In genomic region chr7:74709880-74710671, GRCh38 we compare ENCODE assay signal across 16 cellular contexts. TPM values are rescaled to one million over a fixed set of nuclear protein-coding genes. Genes with fewer than 3 reads are reported as not detected.
DNase-seq lines count a peak whose midpoint lies in the region; ATAC-seq and TF ChIP-seq lines count a peak whose summit lies in the region.
"Had no signal": no experiment of that assay in that cellular context is flagged by ENCODE, and none has a peak within 500 bp of the region (broad histone marks: within the 10 kb centered on the region; RNA-seq: fewer than 3 reads in every experiment).

No MANE protein-coding gene starts in this region.

- H3K9me3 ChIP-seq in endodermal cell (ENCODE audit: control insufficient read depth, low read length) (peaks cover 35% of the 10 kb centered on the region), mucosa of descending colon (peaks cover 8% of the 10 kb centered on the region), mesenchymal stem cell (ENCODE audit: control insufficient read depth, low read length) (peaks cover 26% of the 10 kb centered on the region)
- H3K9me3 ChIP-seq: prostate gland had no signal

- H3K23ac ChIP-seq in mesenchymal stem cell (ENCODE audit: low read length in 2 of 2) = no peak overlapping the region

- TF ChIP-seq CTCF in endodermal cell (conservative IDR thresholded peaks at IDR 0.05) (peak; percentile 39), mucosa of descending colon (IDR thresholded peaks at IDR 0.05) (no peak)

- no peak overlapping the region for H2BK120ac ChIP-seq in mesenchymal stem cell (ENCODE audit: low read depth, low read length)

- no peak overlapping the region for H3K4me3 ChIP-seq in endodermal cell (ENCODE audit: low read length)
- H3K4me3 ChIP-seq in mucosa of descending colon = no peak overlapping the region
- no peak overlapping the region for H3K4me3 ChIP-seq in mesenchymal stem cell (ENCODE audit: insufficient read depth in 1 of 2, low read depth in 1 of 2, low read length in 2 of 2)
- H3K4me3 ChIP-seq: heart right ventricle, prostate gland, vagina had no signal

- no peak overlapping the region for H4K8ac ChIP-seq in mesenchymal stem cell (ENCODE audit: low read length)

- H3K4me3 Mint-ChIP-seq in endodermal cell = no peak overlapping the region
- H3K4me3 Mint-ChIP-seq: stimulated activated effector memory CD8-positive, alpha-beta T cell treated with anti-CD3 and anti-CD28 coated beads, Interleukin-12 subunit alpha, Interleukin-12 subunit beta, amount 100 ng/mL, for 72 hours; T-cell had no signal

- H3K27me3 ChIP-seq in endodermal cell (ENCODE audit: control insufficient read depth, insufficient read depth, low read length, poor library complexity, severe bottlenecking) (no peaks in the 10 kb centered on the region), mesenchymal stem cell (ENCODE audit: control insufficient read depth in 1 of 2, insufficient read depth in 1 of 2, low read length in 2 of 2) (no peaks in the 10 kb centered on the region)
- H3K27me3 ChIP-seq: heart right ventricle, vagina had no signal

- ATAC-seq in sciatic nerve = peak; percentile 67
- no peak for ATAC-seq in mucosa of descending colon
- ATAC-seq in GM21390 (IDR thresholded peaks at IDR 0.05; ENCODE audit: unreplicated experiment) = no peak
- ATAC-seq: heart right ventricle; stimulated activated effector memory CD8-positive, alpha-beta T cell treated with anti-CD3 and anti-CD28 coated beads, Interleukin-12 subunit alpha, Interleukin-12 subunit beta, amount 100 ng/mL, for 72 hours; T-cell had no signal

- peaks cover 25% of the 10 kb centered on the region for H3K79me1 ChIP-seq in mesenchymal stem cell (replicated peaks; ENCODE audit: low read length, poor library complexity, severe bottlenecking)

- no peak overlapping the region for H3K9ac ChIP-seq in endodermal cell (ENCODE audit: extremely low read depth, low read length, poor library complexity, severe bottlenecking)
- no peak overlapping the region for H3K9ac ChIP-seq in mesenchymal stem cell (ENCODE audit: low read length)

- H2AFZ ChIP-seq in mesenchymal stem cell (ENCODE audit: low read depth, low read length) = no peak overlapping the region

- peaks cover 91% of the 10 kb centered on the region for H3K36me3 Mint-ChIP-seq in endodermal cell (ENCODE audit: low read depth)

- H3K4me1 ChIP-seq in endodermal cell (ENCODE audit: control insufficient read depth, insufficient read depth, low read length) (no peaks in the 10 kb centered on the region), mucosa of descending colon (ENCODE audit: low read depth) (no peaks in the 10 kb centered on the region), mesenchymal stem cell (ENCODE audit: control insufficient read depth, insufficient read depth, low read depth, low read length) (no peaks in the 10 kb centered on the region)
- H3K4me1 ChIP-seq: heart right ventricle, prostate gland, vagina had no signal

- no peak overlapping the region for H2BK15ac ChIP-seq in mesenchymal stem cell (ENCODE audit: low read depth, poor library complexity, severe bottlenecking)

- H3K27me3 Mint-ChIP-seq in endodermal cell (ENCODE audit: insufficient read depth) = no peaks in the 10 kb centered on the region
- H3K27me3 Mint-ChIP-seq: T-cell had no signal

- H3K4me1 Mint-ChIP-seq in endodermal cell = no peaks in the 10 kb centered on the region
- H3K4me1 Mint-ChIP-seq: stimulated activated effector memory CD8-positive, alpha-beta T cell treated with anti-CD3 and anti-CD28 coated beads, Interleukin-12 subunit alpha, Interleukin-12 subunit beta, amount 100 ng/mL, for 72 hours had no signal

- H2AK5ac ChIP-seq in mesenchymal stem cell (ENCODE audit: low read length, severe bottlenecking) = no peak overlapping the region

- WGBS in endodermal cell (ENCODE audit: insufficient coverage in 1 of 2, insufficient read length in 1 of 2), 2 experiments = 93 to 98% methylated on average over 10 of the region's 10 CpGs
- WGBS in mesenchymal stem cell = 98% methylated on average over 10 of the region's 10 CpGs

- DNase-seq in NOMO-1 treated with DMSO at 0.1 percent for 48 hours (lab: John Stamatoyannopoulos, UW; ENCODE audit: unreplicated experiment) (peak; percentile 42), NOMO-1 treated with dmso at 0.1 percent for 144 hours (lab: John Stamatoyannopoulos, UW; ENCODE audit: unreplicated experiment) (no peak), OCI-M1 (lab: John Stamatoyannopoulos, UW) (peak; percentile 42), endodermal cell (no peak), sciatic nerve (ENCODE audit: low spot score) (no peak), mucosa of descending colon (no peak), mesenchymal stem cell (no peak)
- DNase-seq: activated T-cell treated with anti-CD3 and anti-CD28 coated beads, Interleukin-2, amount 50 U/mL, for 48 hours; amygdala; heart right ventricle; NCI-H1694; T-cell had no signal

- no peak overlapping the region for H3K4me2 ChIP-seq in mesenchymal stem cell (ENCODE audit: low read length, poor library complexity, severe bottlenecking)

- no peak overlapping the region for H4K91ac ChIP-seq in mesenchymal stem cell (ENCODE audit: low read length)

- peaks cover 98% of the 10 kb centered on the region for H3K36me3 ChIP-seq in endodermal cell (ENCODE audit: control insufficient read depth, insufficient read depth, low read length)
- H3K36me3 ChIP-seq in mucosa of descending colon (ENCODE audit: low read depth) = peaks cover 15% of the 10 kb centered on the region
- peaks cover 37 to 100% of the 10 kb centered on the region in 2 experiments for H3K36me3 ChIP-seq in mesenchymal stem cell (ENCODE audit: control insufficient read depth in 1 of 2, insufficient read depth in 2 of 2, low read depth in 1 of 2, low read length in 2 of 2)

- no peak overlapping the region for H3K14ac ChIP-seq in mesenchymal stem cell (ENCODE audit: low read length in 2 of 2)

- intact Hi-C loops in sciatic nerve (cut with DNase I) (no loop called here), mucosa of descending colon (cut with DNase I, micrococcal nuclease) (no loop called here)

- no peak overlapping the region for H3K4ac ChIP-seq in mesenchymal stem cell (ENCODE audit: low read depth in 1 of 2, low read length in 2 of 2)

- H3K9me3 Mint-ChIP-seq in endodermal cell = peaks cover 12% of the 10 kb centered on the region
- H3K9me3 Mint-ChIP-seq: stimulated activated effector memory CD8-positive, alpha-beta T cell treated with anti-CD3 and anti-CD28 coated beads, Interleukin-12 subunit alpha, Interleukin-12 subunit beta, amount 100 ng/mL, for 72 hours had no signal

- no peak overlapping the region for H3K27ac ChIP-seq in endodermal cell (ENCODE audit: low read depth, low read length)
- H3K27ac ChIP-seq in mesenchymal stem cell (ENCODE audit: low read length, poor library complexity, severe bottlenecking) = no peak overlapping the region
- H3K27ac ChIP-seq: heart right ventricle, prostate gland, vagina had no signal

- no peak overlapping the region for H3K18ac ChIP-seq in mesenchymal stem cell (ENCODE audit: low read depth in 1 of 2, low read length in 2 of 2)

- H2BK5ac ChIP-seq in mesenchymal stem cell (ENCODE audit: low read depth, low read length, poor library complexity, severe bottlenecking) = no peak overlapping the region

- no peak overlapping the region for H3K27ac Mint-ChIP-seq in endodermal cell
- H3K27ac Mint-ChIP-seq: stimulated activated effector memory CD8-positive, alpha-beta T cell treated with anti-CD3 and anti-CD28 coated beads, Interleukin-12 subunit alpha, Interleukin-12 subunit beta, amount 100 ng/mL, for 72 hours; T-cell had no signal

- H2BK12ac ChIP-seq in mesenchymal stem cell (ENCODE audit: low read length in 2 of 2) = no peak overlapping the region

RNA-seq across cellular contexts. Expression of gene GTF2I, which starts 52.6 kb away (rescaled TPM):
- total RNA-seq in endodermal cell (100 to 1,000 TPM; 391 to 519 TPM), sciatic nerve (246 TPM), mucosa of descending colon (100 to 1,000 TPM; 111 to 220 (median 130) TPM)
- polyA plus RNA-seq in endodermal cell (2013, experiment 1 of 2) = 303 TPM
- 266 TPM for polyA plus RNA-seq in endodermal cell (2013, experiment 2 of 2)
- polyA plus RNA-seq in mesenchymal stem cell (2013, experiment 1 of 2) = 161 TPM
- 164 TPM for polyA plus RNA-seq in mesenchymal stem cell (2013, experiment 2 of 2)

Comparison
In these comparisons a context has a peak if more than half of its experiments do, and no peak if none do; other contexts are left out.
1. DNase-seq: peak in NOMO-1 treated with DMSO at 0.1 percent for 48 hours (single experiment) and OCI-M1 (single experiment); none in NOMO-1 treated with dmso at 0.1 percent for 144 hours (single experiment), endodermal cell (single experiment), sciatic nerve (single experiment), mucosa of descending colon (0 of 3) and mesenchymal stem cell (single experiment).